ENCODE assay signal across 8 cellular contexts in the genomic region with DNA sequence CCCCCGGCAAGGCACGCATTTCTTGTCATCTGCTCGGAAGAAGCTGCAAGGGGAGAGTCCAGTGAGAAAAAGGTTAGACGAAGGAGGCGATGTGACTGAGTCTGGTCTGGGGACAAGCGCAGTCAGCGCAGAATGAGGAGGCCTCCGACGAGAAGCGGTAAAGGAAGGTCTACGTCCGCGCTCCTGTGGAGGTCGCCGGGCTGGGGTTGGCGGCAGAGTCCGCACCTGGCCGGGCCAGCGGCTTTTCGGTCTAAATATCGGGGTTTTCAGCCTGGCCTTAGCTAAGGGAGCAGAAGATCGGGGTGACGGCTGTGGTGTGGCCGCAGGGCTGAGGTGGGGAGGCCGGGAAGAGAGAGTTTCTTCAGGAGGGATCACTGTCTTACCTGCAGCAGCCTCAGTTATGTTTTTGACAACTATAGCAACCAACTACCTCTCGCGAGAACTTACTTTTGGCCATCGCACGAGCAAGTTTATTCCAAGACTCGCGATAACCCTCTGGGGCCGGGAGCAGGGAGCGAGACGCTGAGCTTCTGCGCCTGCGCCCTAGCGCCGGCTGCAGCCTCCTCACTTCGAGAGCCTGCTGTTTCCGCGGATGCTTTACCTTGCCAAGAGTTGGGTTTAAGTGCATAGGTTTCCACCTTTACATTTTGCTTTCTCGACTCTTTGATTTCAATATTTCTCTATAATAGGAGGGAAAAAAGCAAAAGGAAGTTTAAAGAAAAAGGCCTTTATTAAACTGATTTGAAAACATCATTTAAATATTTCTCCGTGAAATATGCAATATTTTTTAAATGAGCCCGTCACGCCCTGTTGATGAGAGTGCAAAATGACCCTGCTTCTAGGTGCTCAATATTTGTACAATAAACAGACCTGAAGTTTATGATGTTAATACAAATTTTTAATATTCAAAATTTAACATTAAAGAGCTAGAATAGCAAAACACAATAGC. TPM values are rescaled to one million over a fixed set of nuclear protein-coding genes. Genes with fewer than 3 reads are reported as not detected.
DNase-seq lines count a peak whose midpoint lies in the region; ATAC-seq and TF ChIP-seq lines count a peak whose summit lies in the region.

A gene (minus strand): TSS at position 534 of the 949 bp plus-strand sequence. CDS start 4,068 bp downstream, outside the sequence.

- POLR2A ChIA-PET in activated CD4-positive, alpha-beta memory T cell treated with anti-CD3 and anti-CD28 coated beads for 36 hours (lab: Charles Lee): interaction anchor here (0.5 to 3.0 kb wide), 10 partner anchors 12 to 418 kb away, joined by 3 to 9 read pairs (median 4); a partner anchor contains a TSS

- TF ChIP-seq CTCF in C4-2B (conservative IDR thresholded peaks at IDR 0.05) (no peak), right lobe of liver (IDR thresholded peaks at IDR 0.05) (no peak)

- peaks cover 6% of the 10 kb centered on the region for H3K36me3 Mint-ChIP-seq in activated CD4-positive, alpha-beta memory T cell treated with anti-CD3 and anti-CD28 coated beads for 36 hours

- no peaks in the 10 kb centered on the region for H3K9me3 ChIP-seq in right lobe of liver

- DNase-seq in NCI-H82 (lab: John Stamatoyannopoulos, UW): peak; percentile 96
- peak; percentile 96 for DNase-seq in activated CD4-positive, alpha-beta memory T cell treated with anti-CD3 and anti-CD28 coated beads for 36 hours
- DNase-seq in ecto neural progenitor cell (ENCODE audit: low spot score): peak; percentile 93
- peak; percentile 90 to 92 (median 91) for DNase-seq in right lobe of liver
- peak; percentile 88 for DNase-seq in stimulated activated CD4-positive, alpha-beta T cell treated with anti-CD3 and anti-CD28 coated beads, Interleukin-4, amount 100 ng/mL, for 1 hour

- H3K27ac ChIP-seq in C4-2B (peak within 1 kb of the TSS; percentile 60), right lobe of liver (no peak within 1 kb of the TSS)

- peaks cover 14% of the 10 kb centered on the region for H3K4me1 Mint-ChIP-seq in activated CD4-positive, alpha-beta memory T cell treated with anti-CD3 and anti-CD28 coated beads for 36 hours (ENCODE audit: low read depth)

- H3K27ac Mint-ChIP-seq in activated CD4-positive, alpha-beta memory T cell treated with anti-CD3 and anti-CD28 coated beads for 36 hours: peak within 1 kb of the TSS; percentile 79

- intact Hi-C loops in activated CD4-positive, alpha-beta memory T cell treated with anti-CD3 and anti-CD28 coated beads for 36 hours (cut with micrococcal nuclease): loop anchor here (1.0 to 10.0 kb wide), 4 partner anchors 10 to 126 kb away; a partner anchor contains a TSS
- intact Hi-C loops in right lobe of liver (cut with DNase I): no loop called here

- no peaks in the 10 kb centered on the region for H3K27me3 Mint-ChIP-seq in activated CD4-positive, alpha-beta memory T cell treated with anti-CD3 and anti-CD28 coated beads for 36 hours

- H3K27me3 ChIP-seq in right lobe of liver: no peaks in the 10 kb centered on the region

- H3K4me3 ChIP-seq in right lobe of liver: peak within 1 kb of the TSS; percentile 73 to 86 (median 75)

- 2% methylated on average over 28 of the region's 45 CpGs for WGBS in right lobe of liver (ENCODE audit: insufficient coverage, low coverage, low lambda C conversion rate, missing lambda C conversion rate)

- ATAC-seq in GM19395 (IDR thresholded peaks at IDR 0.05; ENCODE audit: unreplicated experiment): peak; percentile 96
- peak; percentile 88 for ATAC-seq in HG03565 (IDR thresholded peaks at IDR 0.05; ENCODE audit: unreplicated experiment)
- peak; percentile 97 to 99 (median 99) for ATAC-seq in right lobe of liver

- no peaks in the 10 kb centered on the region for H3K9me3 Mint-ChIP-seq in activated CD4-positive, alpha-beta memory T cell treated with anti-CD3 and anti-CD28 coated beads for 36 hours

- peak within 1 kb of the TSS; percentile 95 for H3K4me3 Mint-ChIP-seq in activated CD4-positive, alpha-beta memory T cell treated with anti-CD3 and anti-CD28 coated beads for 36 hours

- no peak for TF ChIP-seq POLR2A in right lobe of liver (IDR thresholded peaks at IDR 0.05)

- CTCF ChIA-PET in activated CD4-positive, alpha-beta memory T cell treated with anti-CD3 and anti-CD28 coated beads for 36 hours (lab: Charles Lee): interaction anchor here (0.6 kb wide), 2 partner anchors 49 to 202 kb away, joined by 3 read pairs; no protein-coding TSS in a partner anchor

- peaks cover 0 to 13% (median 0%) of the 10 kb centered on the region in 4 donors for H3K4me1 ChIP-seq in right lobe of liver

- H3K36me3 ChIP-seq in right lobe of liver: no peaks in the 10 kb centered on the region

RNA-seq across cellular contexts. Expression of the gene that starts here (rescaled TPM):
- under 1 TPM; 0.33 to 0.80 TPM for total RNA-seq in activated CD4-positive, alpha-beta memory T cell treated with anti-CD3 and anti-CD28 coated beads for 36 hours
- total RNA-seq in right lobe of liver: 1 to 10 TPM in 5 of 6 experiments, under 1 TPM in 1; 0.98 to 2.6 (median 1.4) TPM

Comparison
In these comparisons a context has a peak if more than half of its experiments do, and no peak if none do; other contexts are left out.
1. Peak in DNase-seq in activated CD4-positive, alpha-beta memory T cell treated with anti-CD3 and anti-CD28 coated beads for 36 hours; RNA of the gene not detected or under 1 TPM.